Comparison of ENCODE assay signal across 8 cellular contexts in the genomic region with DNA sequence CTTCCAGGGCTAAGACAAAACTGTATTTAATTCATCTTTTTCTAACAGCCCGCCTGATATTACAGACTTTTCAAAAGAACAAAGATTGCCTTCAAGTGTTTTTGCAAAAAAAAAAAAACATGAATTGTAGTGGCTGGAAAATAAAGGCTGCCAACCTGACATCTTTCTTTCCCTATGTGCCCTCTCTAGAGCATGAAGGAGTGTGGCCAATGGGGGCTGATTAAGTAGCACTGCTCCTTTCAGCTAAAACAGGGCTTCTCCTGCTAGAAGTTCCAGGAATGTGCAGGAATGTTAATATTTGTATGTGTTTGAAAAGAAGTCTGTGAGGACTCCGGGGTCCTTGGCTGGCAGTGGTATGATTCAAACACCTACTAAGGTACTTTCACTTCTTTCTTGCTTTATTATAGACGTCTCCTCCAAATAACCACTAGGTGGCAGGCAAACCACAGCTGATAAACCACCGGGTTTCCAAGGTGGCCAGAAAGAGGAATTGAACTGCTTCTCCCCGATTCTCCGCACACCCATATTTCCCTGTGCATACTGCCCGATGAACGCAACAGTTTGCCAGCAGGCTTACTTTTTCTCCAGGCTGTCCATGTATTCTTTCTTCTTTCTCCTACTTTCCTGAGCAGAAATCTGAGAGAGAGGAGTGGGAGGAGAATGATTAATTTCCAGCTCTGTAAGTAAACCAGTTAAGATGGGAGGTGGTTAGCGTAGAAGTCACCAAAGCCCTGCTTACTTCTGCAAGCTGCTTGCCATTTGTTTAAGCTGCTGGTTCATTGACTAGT. TPM values are rescaled to one million over a fixed set of nuclear protein-coding genes. Genes with fewer than 3 reads are reported as not detected.
DNase-seq lines count a peak whose midpoint lies in the region; ATAC-seq and TF ChIP-seq lines count a peak whose summit lies in the region.

No MANE protein-coding gene starts in this region.

- H3K27me3 ChIP-seq in breast epithelium (no peaks in the 10 kb centered on the region), kidney epithelial cell (ENCODE audit: control insufficient read depth, insufficient read depth, low read length) (no peaks in the 10 kb centered on the region)

- H3K36me3 ChIP-seq in breast epithelium (no peaks in the 10 kb centered on the region), kidney epithelial cell (ENCODE audit: control insufficient read depth, insufficient read depth, low read length) (no peaks in the 10 kb centered on the region)

- H3K4me1 ChIP-seq in breast epithelium, result no peaks in the 10 kb centered on the region

- peak; percentile 82 to 90 (median 90) for TF ChIP-seq CTCF in breast epithelium (IDR thresholded peaks at IDR 0.05)
- peak; percentile 69 for TF ChIP-seq CTCF in kidney epithelial cell (IDR thresholded peaks at IDR 0.05; ENCODE audit: insufficient read depth, low read length, poor library complexity, severe bottlenecking)

- peak overlapping the region in 1 of 2 donors; percentile 35 for H3K27ac ChIP-seq in breast epithelium

- intact Hi-C loops in breast epithelium (cut with DNase I; ENCODE audit: low total_unique reads), result loop anchor here (2.0 kb wide), 1 partner anchor 101 kb away; no protein-coding TSS in a partner anchor

- no peak overlapping the region for H3K4me3 ChIP-seq in breast epithelium
- H3K4me3 ChIP-seq in kidney epithelial cell (ENCODE audit: low read depth, low read length), result no peak overlapping the region

- H3K9me3 ChIP-seq in breast epithelium, result no peaks in the 10 kb centered on the region

- ATAC-seq in GM18868 (IDR thresholded peaks at IDR 0.05; ENCODE audit: unreplicated experiment) (peak; percentile 78), HG03066 (IDR thresholded peaks at IDR 0.05; ENCODE audit: low read depth, unreplicated experiment) (peak; percentile 63)

- TF ChIP-seq POLR2A in breast epithelium (IDR thresholded peaks at IDR 0.05), result no peak

- DNase-seq in AG08396 (ENCODE audit: low spot score), result peak; percentile 64
- peak; percentile 85 for DNase-seq in NCI-H2107 treated with DMSO at 0.1 percent for 48 hours (lab: John Stamatoyannopoulos, UW; ENCODE audit: unreplicated experiment)
- peak; percentile 15 for DNase-seq in UCSD-AML1 (lab: John Stamatoyannopoulos, UW; ENCODE audit: unreplicated experiment)
- peak in 1 of 2 donors; percentile 55 for DNase-seq in breast epithelium (ENCODE audit: low spot score in 2 of 2)
- DNase-seq in kidney epithelial cell (ENCODE audit: low read depth), result no peak
- DNase-seq in stimulated activated CD4-positive, alpha-beta T cell treated with anti-CD3 and anti-CD28 coated beads, Interleukin-4, amount 100 ng/mL, for 1 hour, result peak; percentile 37

RNA-seq across cellular contexts. Expression of gene DGKI, which starts 56.8 kb away (rescaled TPM):
- total RNA-seq in breast epithelium (1 to 10 TPM; 2.7 to 4.1 (median 2.9) TPM), kidney epithelial cell (3.5 and 6.4 TPM in 2 replicates)
